Comparison of ENCODE assay signal across 12 cellular contexts in the genomic region with DNA sequence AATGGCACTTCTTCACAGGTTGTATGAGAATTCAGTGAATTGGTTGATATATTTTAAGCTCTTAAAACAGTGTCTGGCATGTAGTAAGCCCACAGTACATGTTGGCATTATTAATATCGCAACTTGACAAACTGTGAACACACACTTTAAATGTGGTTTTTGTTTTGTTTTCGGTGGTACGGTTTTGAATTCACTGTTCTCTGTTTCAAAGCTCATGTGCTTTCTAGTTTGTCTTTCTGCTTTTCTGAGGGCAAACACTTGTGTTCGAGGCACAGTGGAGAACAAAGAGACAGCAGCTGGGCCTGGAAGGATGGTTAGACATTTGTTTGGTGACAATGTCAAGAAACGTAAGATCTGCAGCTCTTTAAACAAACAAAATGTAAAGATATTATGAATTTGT.
DNase-seq lines count a peak whose midpoint lies in the region; ATAC-seq and TF ChIP-seq lines count a peak whose summit lies in the region.
"Had no signal": no experiment of that assay in that cellular context is flagged by ENCODE, and none has a peak within 500 bp of the region (broad histone marks: within the 10 kb centered on the region; RNA-seq: fewer than 3 reads in every experiment).

No MANE protein-coding gene starts in this region.

- POLR2A ChIA-PET in RWPE1 (lab: Yijun Ruan, JAX; ENCODE audit: low non-redundant PET): no interaction called here

- CTCF ChIA-PET in RWPE1 (lab: Yijun Ruan, JAX): no interaction called here

- DNase-seq in NCI-H774 (lab: John Stamatoyannopoulos, UW): peak; percentile 69
- DNase-seq in RWPE1 (ENCODE audit: low spot score): no peak
- DNase-seq in SKM-1 (lab: John Stamatoyannopoulos, UW; ENCODE audit: unreplicated experiment): no peak
- DNase-seq in lower leg skin (ENCODE audit: low spot score in 2 of 2): no peak
- DNase-seq: mammary epithelial cell; stimulated activated naive CD4-positive, alpha-beta T cell had no signal

- peak; percentile 99 for ATAC-seq in GM18858 (IDR thresholded peaks at IDR 0.05; ENCODE audit: unreplicated experiment)
- ATAC-seq in GM21529 (IDR thresholded peaks at IDR 0.05; ENCODE audit: unreplicated experiment): peak; percentile 93
- peak; percentile 92 for ATAC-seq in HG03159 (IDR thresholded peaks at IDR 0.05; ENCODE audit: unreplicated experiment)
- no peak for ATAC-seq in HG02970 (IDR thresholded peaks at IDR 0.05; ENCODE audit: low FRiP score, unreplicated experiment)

- 58 to 72% methylated on average over 5 of the region's 5 CpGs for WGBS in lower leg skin, 2 donors

- H3K27ac ChIP-seq in RWPE1: no peak overlapping the region
- H3K27ac ChIP-seq: SK-N-MC, skin epidermis had no signal

- no peak overlapping the region for H3K4me3 ChIP-seq in lower leg skin (ENCODE audit: low read depth, poor library complexity, severe bottlenecking)
- H3K4me3 ChIP-seq: SK-N-MC, skin epidermis had no signal

- TF ChIP-seq CTCF in RWPE1 (conservative IDR thresholded peaks at IDR 0.05; ENCODE audit: low read depth): no peak
- TF ChIP-seq CTCF in lower leg skin (IDR thresholded peaks at IDR 0.05): no peak

- no peak for TF ChIP-seq POLR2A in lower leg skin (IDR thresholded peaks at IDR 0.05)

- intact Hi-C loops in lower leg skin (cut with DNase I; ENCODE audit: low total_unique reads): no loop called here
